ENCODE assay signal across 7 cellular contexts in genomic region chr18:77098033-77098432, GRCh38. TPM values are rescaled to one million over a fixed set of nuclear protein-coding genes. Genes with fewer than 3 reads are reported as not detected.
A peak's percentile ranks its signal among the peaks of the same experiment; 100 is the strongest.
DNase-seq lines count a peak whose midpoint lies in the region; ATAC-seq and TF ChIP-seq lines count a peak whose summit lies in the region.

No MANE protein-coding gene starts in this region.

- H3K4me1 ChIP-seq in DOHH2 (ENCODE audit: control insufficient read depth, low read length) (peaks cover 66% of the 10 kb centered on the region), Loucy (ENCODE audit: insufficient read depth, low read length, poor library complexity, severe bottlenecking) (peaks cover 84% of the 10 kb centered on the region), osteoblast (ENCODE audit: insufficient read depth, low read length) (peaks cover 33% of the 10 kb centered on the region)

- H3K27me3 ChIP-seq in DOHH2 (ENCODE audit: control insufficient read depth, low read length) (no peaks in the 10 kb centered on the region), Loucy (ENCODE audit: insufficient read depth, low read length, poor library complexity, severe bottlenecking) (no peaks in the 10 kb centered on the region), osteoblast (ENCODE audit: insufficient read depth, low read length) (peaks cover 2% of the 10 kb centered on the region)

- no peak overlapping the region for H2AFZ ChIP-seq in Loucy (ENCODE audit: low read length)
- peak overlapping the region; percentile 86 for H2AFZ ChIP-seq in osteoblast (ENCODE audit: low read length)

- TF ChIP-seq CTCF in DOHH2 (IDR thresholded peaks at IDR 0.05; ENCODE audit: low read depth, low read length, poor library complexity, severe bottlenecking), result no peak
- no peak for TF ChIP-seq CTCF in Loucy (conservative IDR thresholded peaks at IDR 0.05; ENCODE audit: low read length)
- TF ChIP-seq CTCF in coronary artery (IDR thresholded peaks at IDR 0.05), result no peak
- no peak for TF ChIP-seq CTCF in osteoblast (IDR thresholded peaks at IDR 0.05; ENCODE audit: extremely low read depth, low read depth, low read length)

- H3K27ac ChIP-seq in DOHH2 (ENCODE audit: low read depth, low read length) (peak overlapping the region; percentile 63), coronary artery (peak overlapping the region in 1 of 2 donors; percentile 65), osteoblast (ENCODE audit: low read depth, low read length) (no peak overlapping the region)

- ATAC-seq in HG03432 (IDR thresholded peaks at IDR 0.05; ENCODE audit: unreplicated experiment) (no peak), HG03097 (IDR thresholded peaks at IDR 0.05; ENCODE audit: low FRiP score, unreplicated experiment) (no peak)

- H3K4me2 ChIP-seq in DOHH2 (ENCODE audit: low read length) (peak overlapping the region; percentile 81), Loucy (ENCODE audit: low read depth, low read length, poor library complexity, severe bottlenecking) (peak overlapping the region; percentile 36), osteoblast (ENCODE audit: insufficient read depth, low read length) (peak overlapping the region; percentile 48)

- H3F3A ChIP-seq in DOHH2 (ENCODE audit: control insufficient read depth, insufficient read depth) (peaks cover 14% of the 10 kb centered on the region), Loucy (ENCODE audit: low read depth) (peaks cover 14% of the 10 kb centered on the region)

- H3K9me2 ChIP-seq in DOHH2 (replicated peaks; ENCODE audit: control insufficient read depth, low read length) (no peaks in the 10 kb centered on the region), Loucy (replicated peaks; ENCODE audit: low read depth, low read length) (no peaks in the 10 kb centered on the region)

- H3K9ac ChIP-seq in Loucy (ENCODE audit: low read depth, low read length, poor library complexity, severe bottlenecking), result peak overlapping the region; percentile 53

- H4K20me1 ChIP-seq in DOHH2 (ENCODE audit: control insufficient read depth, insufficient read depth, low read depth, low read length) (peaks cover 6% of the 10 kb centered on the region), Loucy (ENCODE audit: insufficient read depth, low read length, poor library complexity, severe bottlenecking) (no peaks in the 10 kb centered on the region), osteoblast (ENCODE audit: insufficient read depth, low read length) (no peaks in the 10 kb centered on the region)

- peaks cover 51% of the 10 kb centered on the region for H3K36me3 ChIP-seq in DOHH2 (ENCODE audit: control insufficient read depth, low read length)
- no peaks in the 10 kb centered on the region for H3K36me3 ChIP-seq in Loucy (ENCODE audit: insufficient read depth, low read length)
- no peaks in the 10 kb centered on the region for H3K36me3 ChIP-seq in osteoblast (ENCODE audit: insufficient read depth, low read length)

- H3K4me3 ChIP-seq in DOHH2 (ENCODE audit: low read length) (peak overlapping the region; percentile 62), Loucy (ENCODE audit: low read length, poor library complexity, severe bottlenecking) (no peak overlapping the region), coronary artery (peak overlapping the region; percentile 42), osteoblast (ENCODE audit: insufficient read depth, low read length) (peak overlapping the region; percentile 58)

- H3K79me2 ChIP-seq in DOHH2 (ENCODE audit: control insufficient read depth, low read length) (peaks cover 17% of the 10 kb centered on the region), Loucy (ENCODE audit: insufficient read depth, low read length) (no peaks in the 10 kb centered on the region; the same call in 1 of the 2 replicates), osteoblast (ENCODE audit: insufficient read depth, low read length) (no peaks in the 10 kb centered on the region)

- H3K9me3 ChIP-seq in DOHH2 (ENCODE audit: control insufficient read depth, insufficient read depth, low read length) (no peaks in the 10 kb centered on the region), Loucy (ENCODE audit: insufficient read depth, low read depth, low read length) (no peaks in the 10 kb centered on the region), osteoblast (ENCODE audit: low read depth, low read length) (no peaks in the 10 kb centered on the region)

- DNase-seq in coronary artery (ENCODE audit: low spot score) (no peak), osteoblast (ENCODE audit: insufficient read length, low spot score, missing footprints) (no peak)
- no peak for DNase-seq in stimulated activated CD8-positive, alpha-beta memory T cell treated with anti-CD3 and anti-CD28 coated beads, Interleukin-4, amount 100 ng/mL, for 48 hours

RNA-seq across cellular contexts. Expression of gene MBP, which starts 34.5 kb away (rescaled TPM):
- 1.5 and 2.2 TPM in 2 replicates for total RNA-seq in osteoblast
